In genomic region chr2:8584174-8585066, GRCh38 we compare ENCODE assay signal across 9 cellular contexts.
DNase-seq lines count a peak whose midpoint lies in the region; ATAC-seq and TF ChIP-seq lines count a peak whose summit lies in the region.
"Had no signal": no experiment of that assay in that cellular context is flagged by ENCODE, and none has a peak within 500 bp of the region (broad histone marks: within the 10 kb centered on the region; RNA-seq: fewer than 3 reads in every experiment).

No MANE protein-coding gene starts in this region.

- ATAC-seq in stimulated activated naive CD8-positive, alpha-beta T cell treated with anti-CD3 and anti-CD28 coated beads, Interleukin-15, amount 100 ng/mL, for 72 hours = no peak
- ATAC-seq in HG02610 (IDR thresholded peaks at IDR 0.05; ENCODE audit: unreplicated experiment) = no peak

- H3K36me3 Mint-ChIP-seq in T-helper 1 cell treated with Interleukin-12 subunit alpha and Interleukin-12 subunit beta and Interleukin-4 antibody, amounts not matched to agents 30 μg/mL and 1 μg/mL, for 36 hours (ENCODE audit: low read depth) = no peaks in the 10 kb centered on the region
- H3K36me3 Mint-ChIP-seq in activated naive CD8-positive, alpha-beta T cell treated with anti-CD3 and anti-CD28 coated beads for 36 hours = no peaks in the 10 kb centered on the region

- H3K4me1 ChIP-seq in mesendoderm (ENCODE audit: control insufficient read depth, low read depth, low read length) (peaks cover 6% of the 10 kb centered on the region), colonic mucosa (peaks cover 5% of the 10 kb centered on the region)

- H3K23ac ChIP-seq in mesendoderm (ENCODE audit: low read length) = no peak overlapping the region

- H3K4me1 Mint-ChIP-seq in T-helper 1 cell treated with Interleukin-12 subunit alpha and Interleukin-12 subunit beta and Interleukin-4 antibody, amounts not matched to agents 30 μg/mL and 1 μg/mL, for 36 hours (ENCODE audit: low read depth) = peaks cover 26% of the 10 kb centered on the region
- peaks cover 48% of the 10 kb centered on the region for H3K4me1 Mint-ChIP-seq in activated naive CD8-positive, alpha-beta T cell treated with anti-CD3 and anti-CD28 coated beads for 36 hours
- peaks cover 91% of the 10 kb centered on the region for H3K4me1 Mint-ChIP-seq in stimulated activated naive CD8-positive, alpha-beta T cell treated with anti-CD3 and anti-CD28 coated beads, Interleukin-15, amount 100 ng/mL, for 72 hours

- WGBS in mesendoderm (ENCODE audit: extremely low coverage, insufficient coverage, low lambda C conversion rate) = no CpG with 5 or more reads among the region's 29 CpGs

- H3K9me3 ChIP-seq in colonic mucosa = no peaks in the 10 kb centered on the region

- H2BK15ac ChIP-seq in mesendoderm (replicated peaks; ENCODE audit: low read depth) = no peak overlapping the region

- DNase-seq in T-helper 1 cell (no peak), mesendoderm (no peak), colonic mucosa (no peak)
- DNase-seq in activated naive CD8-positive, alpha-beta T cell treated with anti-CD3 and anti-CD28 coated beads for 36 hours = no peak
- DNase-seq in stimulated activated naive CD8-positive, alpha-beta T cell treated with anti-CD3 and anti-CD28 coated beads, Interleukin-15, amount 100 ng/mL, for 72 hours = no peak
- DNase-seq in stimulated activated CD4-positive, alpha-beta T cell treated with anti-CD3 and anti-CD28 coated beads, Interleukin-4, amount 100 ng/mL, for 4 hours = no peak
- DNase-seq: foreskin melanocyte had no signal

- H3K9me3 Mint-ChIP-seq in T-helper 1 cell treated with Interleukin-12 subunit alpha and Interleukin-12 subunit beta and Interleukin-4 antibody, amounts not matched to agents 30 μg/mL and 1 μg/mL, for 36 hours = no peaks in the 10 kb centered on the region
- no peaks in the 10 kb centered on the region for H3K9me3 Mint-ChIP-seq in activated naive CD8-positive, alpha-beta T cell treated with anti-CD3 and anti-CD28 coated beads for 36 hours
- H3K9me3 Mint-ChIP-seq in stimulated activated naive CD8-positive, alpha-beta T cell treated with anti-CD3 and anti-CD28 coated beads, Interleukin-15, amount 100 ng/mL, for 72 hours = no peaks in the 10 kb centered on the region

- intact Hi-C loops in colonic mucosa (cut with DNase I) = no loop called here

- H2AK5ac ChIP-seq in mesendoderm (ENCODE audit: low read length) = no peak overlapping the region

- H3K4me3 Mint-ChIP-seq in T-helper 1 cell treated with Interleukin-12 subunit alpha and Interleukin-12 subunit beta and Interleukin-4 antibody, amounts not matched to agents 30 μg/mL and 1 μg/mL, for 36 hours = peak overlapping the region; percentile 7
- peak overlapping the region; percentile 65 for H3K4me3 Mint-ChIP-seq in activated naive CD8-positive, alpha-beta T cell treated with anti-CD3 and anti-CD28 coated beads for 36 hours
- H3K4me3 Mint-ChIP-seq in stimulated activated naive CD8-positive, alpha-beta T cell treated with anti-CD3 and anti-CD28 coated beads, Interleukin-15, amount 100 ng/mL, for 72 hours = peak overlapping the region; percentile 68 to 70

- H3K9ac ChIP-seq in mesendoderm (ENCODE audit: low read length) (peak overlapping the region; percentile 7), colonic mucosa (ENCODE audit: low read depth in 2 of 2, low read length in 2 of 2) (peak overlapping the region in 1 of 2 donors; percentile 66)

- H3K18ac ChIP-seq in mesendoderm (ENCODE audit: low read length) = peak overlapping the region; percentile 12

- H3K27me3 ChIP-seq in mesendoderm (ENCODE audit: insufficient read depth, low read length, poor library complexity) (no peaks in the 10 kb centered on the region), colonic mucosa (no peaks in the 10 kb centered on the region)

- H3K4me3 ChIP-seq in mesendoderm (ENCODE audit: low read length) = no peak overlapping the region
- no peak overlapping the region for H3K4me3 ChIP-seq in colonic mucosa

- no peak overlapping the region for H4K8ac ChIP-seq in mesendoderm (ENCODE audit: low read depth, low read length)

- peak overlapping the region; percentile 11 for H3K56ac ChIP-seq in mesendoderm (ENCODE audit: low read length)

- no peak for TF ChIP-seq CTCF in colonic mucosa (IDR thresholded peaks at IDR 0.05)

- no peaks in the 10 kb centered on the region for H3K79me1 ChIP-seq in mesendoderm (ENCODE audit: low read length)

- no peaks in the 10 kb centered on the region for H3K79me2 ChIP-seq in mesendoderm (ENCODE audit: control insufficient read depth, insufficient read depth, low read length)

- H3K27ac ChIP-seq in mesendoderm (ENCODE audit: low read depth, low read length) = peak overlapping the region; percentile 48
- no peak overlapping the region for H3K27ac ChIP-seq in colonic mucosa

- H2BK120ac ChIP-seq in mesendoderm (ENCODE audit: low read depth, low read length) = peak overlapping the region; percentile 7

- peak overlapping the region; percentile 38 for H3K4ac ChIP-seq in mesendoderm (ENCODE audit: low read depth, low read length)

- H4K5ac ChIP-seq in mesendoderm (ENCODE audit: low read length) = no peak overlapping the region

- peak overlapping the region; percentile 2 for H3K4me2 ChIP-seq in mesendoderm (ENCODE audit: low read length)

- H3K27ac Mint-ChIP-seq in T-helper 1 cell treated with Interleukin-12 subunit alpha and Interleukin-12 subunit beta and Interleukin-4 antibody, amounts not matched to agents 30 μg/mL and 1 μg/mL, for 36 hours = no peak overlapping the region
- peak overlapping the region; percentile 76 for H3K27ac Mint-ChIP-seq in activated naive CD8-positive, alpha-beta T cell treated with anti-CD3 and anti-CD28 coated beads for 36 hours
- H3K27ac Mint-ChIP-seq in stimulated activated naive CD8-positive, alpha-beta T cell treated with anti-CD3 and anti-CD28 coated beads, Interleukin-15, amount 100 ng/mL, for 72 hours = peak overlapping the region; percentile 54 to 85

- peaks cover 13% of the 10 kb centered on the region for H3K27me3 Mint-ChIP-seq in T-helper 1 cell treated with Interleukin-12 subunit alpha and Interleukin-12 subunit beta and Interleukin-4 antibody, amounts not matched to agents 30 μg/mL and 1 μg/mL, for 36 hours (ENCODE audit: low read depth)
- peaks cover 23% of the 10 kb centered on the region for H3K27me3 Mint-ChIP-seq in activated naive CD8-positive, alpha-beta T cell treated with anti-CD3 and anti-CD28 coated beads for 36 hours
- H3K27me3 Mint-ChIP-seq in stimulated activated naive CD8-positive, alpha-beta T cell treated with anti-CD3 and anti-CD28 coated beads, Interleukin-15, amount 100 ng/mL, for 72 hours = peaks cover 38% of the 10 kb centered on the region

- peak overlapping the region; percentile 11 for H2BK5ac ChIP-seq in mesendoderm (ENCODE audit: low read length)

- no peaks in the 10 kb centered on the region for H3K36me3 ChIP-seq in mesendoderm (ENCODE audit: control insufficient read depth, insufficient read depth, low read length)
- no peaks in the 10 kb centered on the region for H3K36me3 ChIP-seq in colonic mucosa

Comparison
In these comparisons a context has a peak if more than half of its experiments do, and no peak if none do; other contexts are left out.
1. H3K4me3 Mint-ChIP-seq: peak in every context shown above with its lines; median percentile 69 in stimulated activated naive CD8-positive, alpha-beta T cell treated with anti-CD3 and anti-CD28 coated beads, Interleukin-15, amount 100 ng/mL, for 72 hours; 65 in activated naive CD8-positive, alpha-beta T cell treated with anti-CD3 and anti-CD28 coated beads for 36 hours; 7 in T-helper 1 cell treated with Interleukin-12 subunit alpha and Interleukin-12 subunit beta and Interleukin-4 antibody, amounts not matched to agents 30 μg/mL and 1 μg/mL, for 36 hours.